8 cellular contexts compared by ENCODE assay signal in the genomic region with DNA sequence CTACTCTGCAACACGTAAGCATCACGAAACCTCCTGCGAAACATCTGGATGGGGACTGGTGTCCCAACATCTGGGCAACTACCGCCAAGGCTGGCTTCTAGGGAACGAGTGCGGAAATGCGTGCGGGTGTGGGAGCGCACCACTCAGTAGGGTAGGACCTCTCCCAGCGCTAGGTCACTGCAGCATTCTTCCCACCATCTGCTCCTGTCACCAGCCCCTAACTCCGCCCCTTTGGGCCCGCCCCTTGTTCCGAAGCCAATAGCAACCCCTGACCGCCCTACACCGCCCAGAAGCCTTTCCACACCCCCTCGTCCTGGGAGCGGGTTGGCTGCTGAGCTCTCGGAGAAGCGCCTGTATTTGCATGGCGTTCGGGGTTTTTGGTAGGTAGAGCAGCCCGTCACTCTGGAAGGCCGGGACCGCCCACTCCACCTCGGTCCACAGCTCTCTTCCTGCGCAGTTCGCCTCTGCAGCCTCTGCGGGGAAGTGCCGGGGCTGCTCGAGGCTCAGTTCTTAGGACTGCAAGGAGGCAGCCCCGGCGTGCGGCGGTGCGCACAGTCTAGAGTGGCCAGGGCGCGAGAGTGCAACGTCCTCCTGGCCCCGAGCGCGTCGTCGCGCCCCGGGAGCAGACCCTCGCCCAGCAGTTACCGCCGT. TPM values are rescaled to one million over a fixed set of nuclear protein-coding genes. Genes with fewer than 3 reads are reported as not detected.
A peak's percentile ranks its signal among the peaks of the same experiment; 100 is the strongest.
DNase-seq lines count a peak whose midpoint lies in the region; ATAC-seq and TF ChIP-seq lines count a peak whose summit lies in the region.

A gene (plus strand): TSS at position 454 of the 651 bp plus-strand sequence. CDS start 438 bp downstream, outside the sequence.

- no peak for TF ChIP-seq CTCF in fibroblast of villous mesenchyme (IDR thresholded peaks at IDR 0.05; ENCODE audit: insufficient read depth, low read depth, low read length)
- peak in 1 of 3 experiments; percentile 44 for TF ChIP-seq CTCF in nephron (IDR thresholded peaks at IDR 0.05; ENCODE audit: unreplicated experiment in 3 of 3)

- H3K4me1 Mint-ChIP-seq in nephron = peaks cover 56% of the 10 kb centered on the region

- peak within 1 kb of the TSS; percentile 58 for H3K4me3 ChIP-seq in Jurkat, Clone E6-1 (ENCODE audit: low read length)
- peak within 1 kb of the TSS; percentile 98 for H3K4me3 ChIP-seq in fibroblast of villous mesenchyme (ENCODE audit: low read depth, low read length)

- H3K27ac Mint-ChIP-seq in nephron = peak within 1 kb of the TSS in 2 of 3 experiments; percentile 50 to 76

- peak within 1 kb of the TSS; percentile 85 to 94 (median 85) for H3K4me3 Mint-ChIP-seq in nephron

- ATAC-seq in GM21723 (IDR thresholded peaks at IDR 0.05; ENCODE audit: unreplicated experiment) = peak; percentile 91

- DNase-seq in DMS153 treated with DMSO at 0.1 percent for 48 hours (lab: John Stamatoyannopoulos, UW; ENCODE audit: unreplicated experiment) = peak; percentile 60
- peak; percentile 99 for DNase-seq in Jurkat, Clone E6-1 (ENCODE audit: low read depth, low spot score)
- peak; percentile 99 for DNase-seq in SHP77 treated with DMSO at 0.1 percent for 48 hours (lab: John Stamatoyannopoulos, UW)
- DNase-seq in activated effector memory CD4-positive, alpha-beta T cell treated with anti-CD3 and anti-CD28 coated beads, Interleukin-2, amount 50 U/mL, for 16 hours = peak; percentile 100
- DNase-seq in fibroblast of villous mesenchyme (ENCODE audit: low read depth) = peak; percentile 100
- peak; percentile 100 for DNase-seq in stimulated activated naive CD4-positive, alpha-beta T cell treated with Interleukin-2 at 50 U/mL for 16 hours (lab: John Stamatoyannopoulos, UW)

- no peaks in the 10 kb centered on the region for H3K9me3 Mint-ChIP-seq in nephron

- H3K36me3 Mint-ChIP-seq in nephron (ENCODE audit: low read depth) = no peaks in the 10 kb centered on the region

- peaks cover 89% of the 10 kb centered on the region for H3K27me3 Mint-ChIP-seq in nephron (ENCODE audit: low read depth)

RNA-seq across cellular contexts. Expression of the gene that starts here (rescaled TPM):
- not detected for polyA plus RNA-seq in Jurkat, Clone E6-1 (2012; ENCODE audit: insufficient read depth, insufficient read length)
- total RNA-seq in fibroblast of villous mesenchyme = 7.4 and 10.4 TPM in 2 replicates

Comparison
In these comparisons a context has a peak if more than half of its experiments do, and no peak if none do; other contexts are left out.
1. Peak in every context shown above with its lines: DNase-seq, ATAC-seq and H3K4me3 ChIP-seq.